Comparison of ENCODE assay signal across 8 cellular contexts in genomic region chr7:64313740-64314491, GRCh38. TPM values are rescaled to one million over a fixed set of nuclear protein-coding genes. Genes with fewer than 3 reads are reported as not detected.
DNase-seq lines count a peak whose midpoint lies in the region; ATAC-seq lines count a peak whose summit lies in the region.

Gene ZNF736 (plus strand): TSS chr7:64313961. CDS start chr7:64314151, 190 bp downstream.

- H3K4me1 Mint-ChIP-seq in natural killer cell treated with Interleukin-12 subunit alpha and Interleukin-12 subunit beta and Interleukin-15 and Interleukin-18, amount 100 ng/mL, for 72 hours (ENCODE audit: low read depth in 2 of 2), result peaks cover 20 to 23% of the 10 kb centered on the region in 2 donors

- 0 to 1% methylated on average over 33 of the region's 33 CpGs for WGBS in esophagus, 2 donors

- H3K4me3 ChIP-seq in esophagus (ENCODE audit: low read depth in 1 of 2, low read length in 2 of 2), result peak within 1 kb of the TSS; percentile 81 to 99

- H3K9me3 ChIP-seq in esophagus (ENCODE audit: control insufficient read depth in 2 of 2, insufficient read depth in 1 of 2, low read depth in 1 of 2, low read length in 1 of 2), result no peaks in the 10 kb centered on the region

- H3K4me3 Mint-ChIP-seq in natural killer cell treated with Interleukin-12 subunit alpha and Interleukin-12 subunit beta and Interleukin-15 and Interleukin-18, amount 100 ng/mL, for 72 hours, result peak within 1 kb of the TSS; percentile 95

- peak; percentile 100 for ATAC-seq in GM21423 (IDR thresholded peaks at IDR 0.05; ENCODE audit: unreplicated experiment)
- peak; percentile 100 for ATAC-seq in natural killer cell treated with Interleukin-12 subunit alpha and Interleukin-12 subunit beta and Interleukin-15 and Interleukin-18, amount 100 ng/mL, for 72 hours

- H3K27ac ChIP-seq in esophagus (ENCODE audit: low read depth in 2 of 2, low read length in 1 of 2), result peak within 1 kb of the TSS; percentile 75 to 91

- peaks cover 0 to 4% of the 10 kb centered on the region in 2 donors for H3K4me1 ChIP-seq in esophagus (ENCODE audit: control insufficient read depth in 2 of 2, insufficient read depth in 2 of 2, low read length in 1 of 2)

- H3K27me3 ChIP-seq in esophagus (ENCODE audit: control insufficient read depth in 1 of 2, insufficient read depth in 2 of 2, low read length in 2 of 2), result no peaks in the 10 kb centered on the region

- H3K9me3 Mint-ChIP-seq in natural killer cell treated with Interleukin-12 subunit alpha and Interleukin-12 subunit beta and Interleukin-15 and Interleukin-18, amount 100 ng/mL, for 72 hours, result no peaks in the 10 kb centered on the region

- no peaks in the 10 kb centered on the region for H3K27me3 Mint-ChIP-seq in natural killer cell treated with Interleukin-12 subunit alpha and Interleukin-12 subunit beta and Interleukin-15 and Interleukin-18, amount 100 ng/mL, for 72 hours

- DNase-seq in DMS 273 (lab: John Stamatoyannopoulos, UW; ENCODE audit: unreplicated experiment), result peak; percentile 99
- DNase-seq in HuH-7.5 (ENCODE audit: low spot score), result peak; percentile 53
- DNase-seq in OCI-M2 (lab: John Stamatoyannopoulos, UW; ENCODE audit: unreplicated experiment), result peak; percentile 32
- DNase-seq in activated T-cell treated with anti-CD3 and anti-CD28 coated beads, Interleukin-2, amount 50 U/mL, for 1 hour, result peak; percentile 84
- peak; percentile 87 for DNase-seq in natural killer cell treated with Interleukin-12 subunit alpha and Interleukin-12 subunit beta and Interleukin-15 and Interleukin-18, amount 100 ng/mL, for 72 hours (ENCODE audit: low spot score)
- peak; percentile 93 for DNase-seq in stromal cell of bone marrow (ENCODE audit: low read depth)

- H3K27ac Mint-ChIP-seq in natural killer cell treated with Interleukin-12 subunit alpha and Interleukin-12 subunit beta and Interleukin-15 and Interleukin-18, amount 100 ng/mL, for 72 hours, result peak within 1 kb of the TSS; percentile 88 to 92

- peaks cover 5% of the 10 kb centered on the region for H3K36me3 Mint-ChIP-seq in natural killer cell treated with Interleukin-12 subunit alpha and Interleukin-12 subunit beta and Interleukin-15 and Interleukin-18, amount 100 ng/mL, for 72 hours

- no peaks in the 10 kb centered on the region for H3K36me3 ChIP-seq in esophagus (ENCODE audit: control insufficient read depth in 2 of 2, insufficient read depth in 2 of 2, low read length in 1 of 2)

RNA-seq across cellular contexts. Expression of gene ZNF736, which starts in this region (rescaled TPM):
- 1 to 10 TPM; 1.7 to 3.5 TPM for polyA plus RNA-seq in esophagus
- 10 to 100 TPM; 17.7 to 23.9 TPM for total RNA-seq in natural killer cell treated with Interleukin-12 subunit alpha and Interleukin-12 subunit beta and Interleukin-15 and Interleukin-18, amount 100 ng/mL, for 72 hours

Comparison
In these comparisons a context has a peak if more than half of its experiments do, and no peak if none do; other contexts are left out.
1. Peak in every context shown above with its lines: DNase-seq, ATAC-seq, H3K4me3 ChIP-seq and H3K27ac ChIP-seq.
2. DNase-seq: peak in every context shown above with its lines; median percentile 99 in DMS 273; 93 in stromal cell of bone marrow; 87 in natural killer cell treated with Interleukin-12 subunit alpha and Interleukin-12 subunit beta and Interleukin-15 and Interleukin-18, amount 100 ng/mL, for 72 hours; 84 in activated T-cell treated with anti-CD3 and anti-CD28 coated beads, Interleukin-2, amount 50 U/mL, for 1 hour; 53 in HuH-7.5; 32 in OCI-M2.